Comparison of ENCODE assay signal across 22 cellular contexts in the genomic region with DNA sequence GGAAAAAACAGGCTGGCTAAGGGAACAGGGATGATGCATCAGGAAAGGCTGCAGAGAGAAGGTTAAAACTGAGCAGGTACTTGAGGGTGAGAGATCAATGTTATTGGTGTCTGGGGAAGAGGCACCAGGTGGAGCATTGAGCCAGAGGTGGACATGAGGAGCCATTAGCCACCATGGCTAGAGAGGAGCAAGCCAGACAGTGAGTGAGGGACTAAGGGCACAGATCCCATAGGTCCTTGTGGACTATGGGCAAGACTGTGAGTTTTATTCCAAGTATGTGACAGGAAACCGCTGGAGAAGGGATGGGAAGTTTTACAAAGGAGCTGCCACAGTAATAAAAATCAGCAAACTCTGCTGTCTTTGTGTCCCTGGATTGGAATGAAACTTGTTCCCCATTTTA.
DNase-seq lines count a peak whose midpoint lies in the region; FAIRE-seq and TF ChIP-seq lines count a peak whose summit lies in the region.
"Had no signal": no experiment of that assay in that cellular context is flagged by ENCODE, and none has a peak within 500 bp of the region (broad histone marks: within the 10 kb centered on the region; RNA-seq: fewer than 3 reads in every experiment).

No MANE protein-coding gene starts in this region.

- no peak overlapping the region for H2BK15ac ChIP-seq in neuronal stem cell (ENCODE audit: low read length)

- H2AFZ ChIP-seq in neuronal stem cell (ENCODE audit: low read length), result peak overlapping the region; percentile 26

- H3K9me3 ChIP-seq in esophagus muscularis mucosa (no peaks in the 10 kb centered on the region), neuronal stem cell (replicated peaks in 1 of 2; ENCODE audit: control insufficient read depth in 2 of 2, insufficient read depth in 1 of 2, low read depth in 1 of 2, low read length in 2 of 2) (no peaks in the 10 kb centered on the region)
- H3K9me3 ChIP-seq: BLaER1 treated with 17β-estradiol and CSF1 and Interleukin-3, amounts not matched to agents 10 nM and 100 nM; pancreas; thoracic aorta had no signal

- H3K79me1 ChIP-seq in neuronal stem cell (ENCODE audit: low read depth, low read length), result no peaks in the 10 kb centered on the region

- in situ Hi-C loops in KBM-7 (cut with MboI; ENCODE audit: low pct_unique_long_range_greater_than_20kb, low sequenced_read_pairs), result no loop called here

- H4K91ac ChIP-seq in neuronal stem cell (ENCODE audit: low read depth, low read length, poor library complexity), result no peak overlapping the region

- no peak overlapping the region for H2BK12ac ChIP-seq in neuronal stem cell (ENCODE audit: low read length)

- no peak overlapping the region for H2BK5ac ChIP-seq in neuronal stem cell (ENCODE audit: low read length)

- H3K14ac ChIP-seq in neuronal stem cell (ENCODE audit: low read length), result no peak overlapping the region

- no peak overlapping the region for H3K23ac ChIP-seq in neuronal stem cell (ENCODE audit: low read depth, low read length, poor library complexity)

- no peak overlapping the region for H3K4ac ChIP-seq in neuronal stem cell (ENCODE audit: low read length)

- no peak overlapping the region for H4K8ac ChIP-seq in neuronal stem cell (ENCODE audit: low read depth, low read length)

- no peak overlapping the region for H3K4me2 ChIP-seq in neuronal stem cell (ENCODE audit: insufficient read depth, low read length, poor library complexity, severe bottlenecking)
- H3K4me2 ChIP-seq: BLaER1 treated with 17β-estradiol and CSF1 and Interleukin-3, amounts not matched to agents 10 nM and 100 nM had no signal

- H3K4me1 ChIP-seq in esophagus muscularis mucosa (peaks cover 0 to 65% (median 49%) of the 10 kb centered on the region in 4 donors), neuronal stem cell (ENCODE audit: control insufficient read depth in 2 of 2, insufficient read depth in 1 of 2, low read depth in 1 of 2, low read length in 2 of 2) (peaks cover 0 to 6% of the 10 kb centered on the region in 2 donors)

- WGBS in esophagus muscularis mucosa, result 64% methylated on average over 1 of the region's 1 CpG
- WGBS in neuronal stem cell (ENCODE audit: extremely low coverage in 2 of 2, insufficient read length in 2 of 2, insufficient replicate concordance in 1 of 2), 2 donors, result no CpG with 5 or more reads among the region's 1 CpG

- TF ChIP-seq EP300 in esophagus muscularis mucosa (IDR thresholded peaks at IDR 0.05), result no peak

- no peak for TF ChIP-seq POLR2A in esophagus muscularis mucosa (IDR thresholded peaks at IDR 0.05; ENCODE audit: low read depth)

- no peak overlapping the region for H3K4me3 ChIP-seq in esophagus muscularis mucosa
- H3K4me3 ChIP-seq in neuronal stem cell (ENCODE audit: low read length in 2 of 2), result no peak overlapping the region
- H3K4me3 ChIP-seq: BLaER1 treated with 17β-estradiol and CSF1 and Interleukin-3, amounts not matched to agents 10 nM and 100 nM; pancreas; thoracic aorta had no signal

- intact Hi-C loops in esophagus muscularis mucosa (cut with DNase I), result no loop called here

- no peak overlapping the region for H2AK5ac ChIP-seq in neuronal stem cell (ENCODE audit: low read depth, low read length)

- no peak for FAIRE-seq in HTR-8/SVneo (lab: Jason Lieb, UNC)
- FAIRE-seq: pancreas, RCC 7860 had no signal

- no peak for TF ChIP-seq CTCF in esophagus muscularis mucosa (IDR thresholded peaks at IDR 0.05)

- H3K27ac ChIP-seq in esophagus muscularis mucosa (replicated peaks in 1 of 4) (no peak overlapping the region), neuronal stem cell (replicated peaks; ENCODE audit: low read length) (no peak overlapping the region)
- H3K27ac ChIP-seq: BLaER1 treated with 17β-estradiol and CSF1 and Interleukin-3, amounts not matched to agents 10 nM and 100 nM; pancreas had no signal

- DNase-seq in EL, result peak; percentile 28
- DNase-seq in KBM-7, result peak; percentile 10
- DNase-seq in esophagus muscularis mucosa (ENCODE audit: extremely low spot score), result peak; percentile 81
- no peak for DNase-seq in neuronal stem cell (ENCODE audit: low spot score)
- DNase-seq in HTR-8/SVneo (ENCODE audit: insufficient read length, low spot score), result no peak
- no peak for DNase-seq in activated gamma-delta T cell (lab: John Stamatoyannopoulos, UW)
- no peak for DNase-seq in H4 (ENCODE audit: low spot score)
- DNase-seq: activated CD4-positive, alpha-beta T cell treated with anti-CD3 and anti-CD28 coated beads for 36 hours; activated naive CD4-positive, alpha-beta T cell treated with anti-CD3 and anti-CD28 coated beads for 36 hours; activated T-cell treated with anti-CD3 and anti-CD28 coated beads, Interleukin-2, amount 50 U/mL, for 24 hours; amniotic stem cell; cortex of kidney; NCI-H1105; NCI-H2081; pancreas; right cardiac atrium; stimulated activated CD4-positive, alpha-beta T cell treated with anti-CD3 and anti-CD28 coated beads, Interleukin-15, amount 100 ng/mL, for 24 hours; stimulated activated naive CD8-positive, alpha-beta T cell treated with anti-CD3 and anti-CD28 coated beads, Interleukin-15, Interleukin-2, amounts not matched to agents 100 U/mL and 50 U/mL, for 24 hours; T-helper 17 cell had no signal

- H3K18ac ChIP-seq in neuronal stem cell (ENCODE audit: low read length), result no peak overlapping the region

- H3K36me3 ChIP-seq in esophagus muscularis mucosa (no peaks in the 10 kb centered on the region), neuronal stem cell (replicated peaks in 1 of 2; ENCODE audit: control insufficient read depth in 2 of 2, insufficient read depth in 2 of 2, low read length in 2 of 2) (no peaks in the 10 kb centered on the region)
- H3K36me3 ChIP-seq: BLaER1 treated with 17β-estradiol and CSF1 and Interleukin-3, amounts not matched to agents 10 nM and 100 nM; pancreas; thoracic aorta had no signal

- H3K27me3 ChIP-seq in esophagus muscularis mucosa (no peaks in the 10 kb centered on the region), neuronal stem cell (ENCODE audit: control insufficient read depth in 3 of 3, insufficient read depth in 3 of 3, low read depth in 1 of 3, low read length in 3 of 3) (peaks cover 0 to 6% (median 2%) of the 10 kb centered on the region in 3 experiments)
- H3K27me3 ChIP-seq: BLaER1 treated with 17β-estradiol and CSF1 and Interleukin-3, amounts not matched to agents 10 nM and 100 nM; pancreas had no signal

- H2BK120ac ChIP-seq in neuronal stem cell (ENCODE audit: low read depth, low read length), result no peak overlapping the region

- H3K9ac ChIP-seq in neuronal stem cell (ENCODE audit: low read depth, low read length, poor library complexity), result no peak overlapping the region
- H3K9ac ChIP-seq: BLaER1 treated with 17β-estradiol and CSF1 and Interleukin-3, amounts not matched to agents 10 nM and 100 nM had no signal

Comparison
In these comparisons a context has a peak if more than half of its experiments do, and no peak if none do; other contexts are left out.
1. DNase-seq: peak in EL (single experiment), KBM-7 (single experiment) and esophagus muscularis mucosa (single experiment); none in neuronal stem cell (single experiment), HTR-8/SVneo (single experiment), activated gamma-delta T cell (single experiment) and H4 (single experiment).